In the genomic region with DNA sequence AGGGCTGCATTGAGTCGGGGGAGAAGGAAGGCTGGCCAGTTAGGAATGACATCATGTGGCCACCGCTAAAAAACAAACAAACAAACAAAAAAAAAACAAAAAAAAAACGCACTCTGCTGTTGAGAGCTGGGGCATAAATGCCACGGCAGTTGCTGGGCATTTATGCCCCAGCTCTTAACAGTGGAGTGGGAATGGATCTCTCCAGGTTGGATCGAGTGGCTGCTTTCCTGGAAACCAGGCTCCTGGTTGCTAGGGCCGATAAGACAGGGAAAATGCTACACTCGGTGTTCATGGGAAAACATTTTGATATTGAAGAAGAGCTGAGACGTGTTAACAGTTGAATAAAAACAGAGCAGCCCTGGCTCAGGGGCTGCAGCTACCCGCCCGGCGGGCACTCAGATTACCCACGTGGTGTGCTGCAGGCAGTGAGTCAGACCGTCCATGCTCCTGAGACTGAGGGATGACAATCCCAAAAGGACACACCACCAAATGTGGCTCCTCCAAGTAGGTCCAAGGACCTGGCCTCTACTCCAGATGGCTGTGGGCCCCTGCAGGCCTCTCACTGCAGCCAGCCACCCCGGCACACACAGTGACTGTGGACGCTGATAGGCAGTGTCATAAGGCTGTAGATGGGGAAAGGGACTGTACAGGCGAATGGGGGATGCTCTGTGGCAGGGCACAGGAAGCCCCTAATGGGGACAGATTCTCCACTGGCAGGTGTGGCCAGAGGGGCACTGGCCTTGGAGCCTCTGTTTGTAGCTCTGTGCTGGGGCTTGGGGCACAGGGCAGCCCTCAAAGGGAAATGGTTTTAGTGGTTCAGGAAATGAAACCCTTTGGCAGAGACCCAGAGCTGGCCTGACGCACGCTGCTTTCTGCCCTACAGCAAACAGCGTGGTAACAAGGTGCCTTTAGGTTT, we compare ENCODE assay signal across 8 cellular contexts.
DNase-seq lines count a peak whose midpoint lies in the region; ATAC-seq and FAIRE-seq lines count a peak whose summit lies in the region.

No MANE protein-coding gene starts in this region.

- intact Hi-C loops in Right ventricle myocardium inferior (cut with DNase I), result loop anchor here (5.0 kb wide), 2 partner anchors 66 to 79 kb away; no protein-coding TSS in a partner anchor

- H3K4me1 Mint-ChIP-seq in stimulated activated naive CD8-positive, alpha-beta T cell treated with anti-CD3 and anti-CD28 coated beads, Interleukin-15, amount 100 ng/mL, for 72 hours, result peaks cover 43% of the 10 kb centered on the region

- H3K27me3 Mint-ChIP-seq in stimulated activated naive CD8-positive, alpha-beta T cell treated with anti-CD3 and anti-CD28 coated beads, Interleukin-15, amount 100 ng/mL, for 72 hours, result peaks cover 17% of the 10 kb centered on the region

- peak; percentile 89 for ATAC-seq in HG03378 (IDR thresholded peaks at IDR 0.05; ENCODE audit: unreplicated experiment)
- peak; percentile 85 for ATAC-seq in Right ventricle myocardium inferior
- ATAC-seq in stimulated activated naive CD8-positive, alpha-beta T cell treated with anti-CD3 and anti-CD28 coated beads, Interleukin-15, amount 100 ng/mL, for 72 hours, result peak; percentile 89

- no peak overlapping the region for H3K4me3 Mint-ChIP-seq in stimulated activated naive CD8-positive, alpha-beta T cell treated with anti-CD3 and anti-CD28 coated beads, Interleukin-15, amount 100 ng/mL, for 72 hours

- no peak overlapping the region for H3K27ac Mint-ChIP-seq in stimulated activated naive CD8-positive, alpha-beta T cell treated with anti-CD3 and anti-CD28 coated beads, Interleukin-15, amount 100 ng/mL, for 72 hours

- no peaks in the 10 kb centered on the region for H3K9me3 Mint-ChIP-seq in stimulated activated naive CD8-positive, alpha-beta T cell treated with anti-CD3 and anti-CD28 coated beads, Interleukin-15, amount 100 ng/mL, for 72 hours

- DNase-seq in CMK (ENCODE audit: low read depth), result peak; percentile 43
- peak; percentile 62 for DNase-seq in GM19239 (ENCODE audit: insufficient read length, low spot score)
- peak; percentile 67 for DNase-seq in RPMI7951 (ENCODE audit: low read depth)
- peak; percentile 78 for DNase-seq in Right ventricle myocardium inferior (ENCODE audit: missing footprints)
- peak; percentile 30 to 36 for DNase-seq in stimulated activated naive CD8-positive, alpha-beta T cell treated with anti-CD3 and anti-CD28 coated beads, Interleukin-15, amount 100 ng/mL, for 72 hours
- DNase-seq in 8988T, result no peak
- no peak for DNase-seq in effector CD8-positive, alpha-beta T cell (lab: John Stamatoyannopoulos, UW)

- FAIRE-seq in GM19239 (lab: Jason Lieb, UNC), result peak; percentile 4

Comparison
In these comparisons a context has a peak if more than half of its experiments do, and no peak if none do; other contexts are left out.
1. DNase-seq: peak in CMK (single experiment), GM19239 (single experiment), RPMI7951 (single experiment), Right ventricle myocardium inferior (single experiment) and stimulated activated naive CD8-positive, alpha-beta T cell treated with anti-CD3 and anti-CD28 coated beads, Interleukin-15, amount 100 ng/mL, for 72 hours (2 of 2); none in 8988T (single experiment) and effector CD8-positive, alpha-beta T cell (single experiment).
2. Peak in every context shown above with its lines, with median percentiles within 50 percentile points of each other: ATAC-seq.